In genomic region chr6:37442416-37443218, GRCh38 we compare ENCODE assay signal across 9 cellular contexts. TPM values are rescaled to one million over a fixed set of nuclear protein-coding genes. Genes with fewer than 3 reads are reported as not detected.
DNase-seq lines count a peak whose midpoint lies in the region; ATAC-seq and TF ChIP-seq lines count a peak whose summit lies in the region.
"Had no signal": no experiment of that assay in that cellular context is flagged by ENCODE, and none has a peak within 500 bp of the region (broad histone marks: within the 10 kb centered on the region; RNA-seq: fewer than 3 reads in every experiment).

No MANE protein-coding gene starts in this region.

- H3K27me3 ChIP-seq in colonic mucosa (no peaks in the 10 kb centered on the region), mucosa of rectum (ENCODE audit: control insufficient read depth in 2 of 2, insufficient read depth in 2 of 2, low read length in 2 of 2) (no peaks in the 10 kb centered on the region)

- CTCF ChIA-PET in HEK293T (lab: Yijun Ruan, JAX), result no interaction called here

- DNase-seq in Right ventricle myocardium inferior (ENCODE audit: missing footprints) (no peak), cardiac septum (ENCODE audit: low spot score) (no peak), colonic mucosa (no peak), HEK293T (ENCODE audit: extremely low spot score) (no peak)
- DNase-seq: NCI-H446 had no signal

- H3K4me1 ChIP-seq in colonic mucosa (peaks cover 7% of the 10 kb centered on the region), mucosa of rectum (ENCODE audit: control insufficient read depth in 2 of 2, insufficient read depth in 2 of 2, low read length in 2 of 2) (no peaks in the 10 kb centered on the region), urinary bladder (ENCODE audit: insufficient read depth) (no peaks in the 10 kb centered on the region)

- peak overlapping the region; percentile 29 for H3K27ac ChIP-seq in colonic mucosa
- H3K27ac ChIP-seq in mucosa of rectum (ENCODE audit: low read depth in 2 of 2, low read length in 2 of 2), result peak overlapping the region; percentile 16 to 44
- no peak overlapping the region for H3K27ac ChIP-seq in urinary bladder (ENCODE audit: low read depth)

- H3K9ac ChIP-seq in colonic mucosa (ENCODE audit: low read depth in 2 of 2, low read length in 2 of 2), result no peak overlapping the region
- peak overlapping the region in 1 of 2 donors; percentile 34 for H3K9ac ChIP-seq in mucosa of rectum (ENCODE audit: low read depth in 1 of 2, low read length in 2 of 2)

- POLR2A ChIA-PET in HEK293T (lab: Yijun Ruan, JAX), result no interaction called here

- WGBS in urinary bladder, result 54% methylated on average over 4 of the region's 4 CpGs

- peaks cover 5% of the 10 kb centered on the region for H3K36me3 ChIP-seq in colonic mucosa
- H3K36me3 ChIP-seq in mucosa of rectum (ENCODE audit: control insufficient read depth in 2 of 2, insufficient read depth in 2 of 2, low read length in 2 of 2), result peaks cover 31 to 35% of the 10 kb centered on the region in 2 donors
- H3K36me3 ChIP-seq in urinary bladder (ENCODE audit: insufficient read depth), result peaks cover 2% of the 10 kb centered on the region

- H3K9me3 ChIP-seq in colonic mucosa (no peaks in the 10 kb centered on the region), mucosa of rectum (ENCODE audit: control insufficient read depth in 2 of 2, low read length in 2 of 2) (no peaks in the 10 kb centered on the region)

- peak; percentile 90 for ATAC-seq in Right ventricle myocardium inferior
- ATAC-seq in HG02852 (IDR thresholded peaks at IDR 0.05; ENCODE audit: unreplicated experiment), result no peak
- ATAC-seq in GM19324 (IDR thresholded peaks at IDR 0.05; ENCODE audit: low FRiP score, unreplicated experiment), result no peak

- TF ChIP-seq CTCF in colonic mucosa (IDR thresholded peaks at IDR 0.05), result no peak

- peak overlapping the region; percentile 11 for H3K4me3 ChIP-seq in colonic mucosa
- H3K4me3 ChIP-seq in mucosa of rectum (ENCODE audit: low read length in 2 of 2), result peak overlapping the region; percentile 27
- H3K4me3 ChIP-seq in urinary bladder (ENCODE audit: low read depth, low read length), result peak overlapping the region; percentile 6

- intact Hi-C loops in Right ventricle myocardium inferior (cut with DNase I) (no loop called here), cardiac septum (cut with DNase I) (no loop called here), colonic mucosa (cut with DNase I) (no loop called here)

TF ChIP-seq in HEK293T, 16 proteins besides CTCF, POLR2A, EP300 and RAD21:
- no peak for TF ChIP-seq PKNOX1 (IDR thresholded peaks at IDR 0.05)
- TF ChIP-seq ZNF384 (IDR thresholded peaks at IDR 0.05), result no peak
- TF ChIP-seq FOXM1 (IDR thresholded peaks at IDR 0.05; ENCODE audit: borderline replicate concordance), result no peak
- no peak for TF ChIP-seq FOXK2 (IDR thresholded peaks at IDR 0.05)
- no peak for TF ChIP-seq TARDBP (IDR thresholded peaks at IDR 0.05)
- no peak for TF ChIP-seq L3MBTL2 (conservative IDR thresholded peaks at IDR 0.05)
- no peak for TF ChIP-seq ARNT (IDR thresholded peaks at IDR 0.05)
- no peak for TF ChIP-seq NFRKB (IDR thresholded peaks at IDR 0.05)
- TF ChIP-seq LEF1 (IDR thresholded peaks at IDR 0.05; ENCODE audit: borderline replicate concordance), result no peak
- TF ChIP-seq SUZ12 (IDR thresholded peaks at IDR 0.05), result no peak
- no peak for TF ChIP-seq CTBP1 (IDR thresholded peaks at IDR 0.05; ENCODE audit: borderline replicate concordance)
- no peak for TF ChIP-seq HDGF (IDR thresholded peaks at IDR 0.05; ENCODE audit: borderline replicate concordance)
- no peak for TF ChIP-seq ELF4 (IDR thresholded peaks at IDR 0.05)
- no peak for TF ChIP-seq FOXA1 (IDR thresholded peaks at IDR 0.05)
- TF ChIP-seq SP1 (IDR thresholded peaks at IDR 0.05), result no peak
- no peak for TF ChIP-seq BHLHE40 (IDR thresholded peaks at IDR 0.05; ENCODE audit: borderline replicate concordance)

RNA-seq across cellular contexts. Expression of gene CMTR1, which starts 9.6 kb away (rescaled TPM):
- 29.3 TPM for total RNA-seq in Right ventricle myocardium inferior
- 30.4 TPM for total RNA-seq in cardiac septum
- total RNA-seq in colonic mucosa, result 10 to 100 TPM; 20.3 to 24.4 TPM
- 32.3 TPM for total RNA-seq in urinary bladder
- polyA plus RNA-seq in urinary bladder, result 26.0 TPM

RNA-seq across cellular contexts. Expression of gene CCDC167, which starts 57.1 kb away (rescaled TPM):
- 27.1 TPM for total RNA-seq in Right ventricle myocardium inferior
- total RNA-seq in cardiac septum, result 28.0 TPM
- total RNA-seq in colonic mucosa, result 10 to 100 TPM; 11.8 to 31.8 TPM
- total RNA-seq in urinary bladder, result 10.4 TPM
- 25.7 TPM for polyA plus RNA-seq in urinary bladder
